7 cellular contexts compared by ENCODE assay signal in genomic region chr6:71012871-71013456, GRCh38. TPM values are rescaled to one million over a fixed set of nuclear protein-coding genes. Genes with fewer than 3 reads are reported as not detected.
DNase-seq lines count a peak whose midpoint lies in the region; ATAC-seq, FAIRE-seq and TF ChIP-seq lines count a peak whose summit lies in the region.

No MANE protein-coding gene starts in this region.

- H3K4me1 ChIP-seq in right atrium auricular region (no peaks in the 10 kb centered on the region), small intestine (ENCODE audit: control insufficient read depth in 2 of 2, insufficient read depth in 1 of 2, low read depth in 1 of 2, low read length in 1 of 2) (no peaks in the 10 kb centered on the region)

- TF ChIP-seq CTCF in right atrium auricular region (IDR thresholded peaks at IDR 0.05): peak; percentile 50 to 85

- H3K36me3 ChIP-seq in right atrium auricular region (no peaks in the 10 kb centered on the region), small intestine (ENCODE audit: control insufficient read depth in 2 of 2, insufficient read depth in 2 of 2, low read length in 2 of 2) (no peaks in the 10 kb centered on the region)

- no peaks in the 10 kb centered on the region for H3K4me1 Mint-ChIP-seq in activated T-helper 17 cell treated with anti-CD3 and anti-CD28 coated beads, Interleukin-2, amount 50 U/mL, for 72 hours

- H3K4me3 ChIP-seq in right atrium auricular region (no peak overlapping the region), small intestine (ENCODE audit: low read depth in 1 of 2, low read length in 2 of 2) (no peak overlapping the region)

- ATAC-seq in HG03108 (IDR thresholded peaks at IDR 0.05; ENCODE audit: unreplicated experiment): peak; percentile 73
- peak; percentile 60 for ATAC-seq in activated T-helper 17 cell treated with anti-CD3 and anti-CD28 coated beads, Interleukin-2, amount 50 U/mL, for 72 hours (replicated peaks)

- DNase-seq in Daoy (ENCODE audit: low read depth) (peak; percentile 63), GM19240 (ENCODE audit: insufficient read length, low spot score) (peak; percentile 7), NCI-H2171 treated with DMSO at 0.1 percent for 48 hours (lab: John Stamatoyannopoulos, UW) (peak; percentile 85), right atrium auricular region (ENCODE audit: low spot score) (no peak), small intestine (peak; percentile 59)

- H3K36me3 Mint-ChIP-seq in activated T-helper 17 cell treated with anti-CD3 and anti-CD28 coated beads, Interleukin-2, amount 50 U/mL, for 72 hours (ENCODE audit: low read depth): no peaks in the 10 kb centered on the region

- FAIRE-seq in small intestine (lab: Jason Lieb, UNC): no peak

- H3K27me3 ChIP-seq in right atrium auricular region (no peaks in the 10 kb centered on the region), small intestine (ENCODE audit: control insufficient read depth in 2 of 2, insufficient read depth in 2 of 2, low read length in 2 of 2) (peaks cover 0 to 2% of the 10 kb centered on the region in 2 donors)

- H3K9me3 Mint-ChIP-seq in activated T-helper 17 cell treated with anti-CD3 and anti-CD28 coated beads, Interleukin-2, amount 50 U/mL, for 72 hours: no peaks in the 10 kb centered on the region

- H3K9me3 ChIP-seq in right atrium auricular region (no peaks in the 10 kb centered on the region), small intestine (ENCODE audit: control insufficient read depth, low read depth) (no peaks in the 10 kb centered on the region)

- peaks cover 27% of the 10 kb centered on the region for H3K27me3 Mint-ChIP-seq in activated T-helper 17 cell treated with anti-CD3 and anti-CD28 coated beads, Interleukin-2, amount 50 U/mL, for 72 hours

- no peak overlapping the region for H3K27ac Mint-ChIP-seq in activated T-helper 17 cell treated with anti-CD3 and anti-CD28 coated beads, Interleukin-2, amount 50 U/mL, for 72 hours

- 12 to 25% (median 13%) methylated on average over 5 of the region's 5 CpGs for WGBS in small intestine, 3 donors

- H3K27ac ChIP-seq in right atrium auricular region (no peak overlapping the region), small intestine (ENCODE audit: low read depth in 1 of 2, low read length in 1 of 2) (no peak overlapping the region)

- no peak overlapping the region for H3K4me3 Mint-ChIP-seq in activated T-helper 17 cell treated with anti-CD3 and anti-CD28 coated beads, Interleukin-2, amount 50 U/mL, for 72 hours

RNA-seq across cellular contexts. Expression of gene B3GAT2, which starts 56.1 kb away (rescaled TPM):
- total RNA-seq in Daoy (2014; rRNA removed; shearing (Covaris generic)): 0.29 TPM in 1 of 2 replicates, not detected in the other
- total RNA-seq in activated T-helper 17 cell treated with anti-CD3 and anti-CD28 coated beads, Interleukin-2, amount 50 U/mL, for 72 hours: not detected
- under 1 TPM in 1 of 2 donors, not detected in 1; 0.07 TPM for total RNA-seq in right atrium auricular region
- polyA plus RNA-seq in small intestine: under 1 TPM; 0.12 to 0.27 (median 0.22) TPM
